9 cellular contexts compared by ENCODE assay signal in genomic region chr7:37987732-37988131, GRCh38.
DNase-seq lines count a peak whose midpoint lies in the region; ATAC-seq and TF ChIP-seq lines count a peak whose summit lies in the region.
"Had no signal": no experiment of that assay in that cellular context is flagged by ENCODE, and none has a peak within 500 bp of the region (broad histone marks: within the 10 kb centered on the region; RNA-seq: fewer than 3 reads in every experiment).

No MANE protein-coding gene starts in this region.

- DNase-seq in SJCRH30 (peak; percentile 22 to 53), fibroblast of the aortic adventitia (ENCODE audit: low read depth) (peak; percentile 38), smooth muscle cell (lab: John Stamatoyannopoulos, UW; ENCODE audit: unreplicated experiment) (no peak), sigmoid colon (no peak), stomach (no peak)
- DNase-seq: DND-41, NCI-H748 treated with DMSO at 0.1 percent for 48 hours had no signal

- no peak overlapping the region for H3K9ac ChIP-seq in smooth muscle cell (ENCODE audit: low read depth)

- H3K4me1 ChIP-seq in SJCRH30 (peaks cover 23% of the 10 kb centered on the region), smooth muscle cell (ENCODE audit: low read depth) (peaks cover 18% of the 10 kb centered on the region), sigmoid colon (no peaks in the 10 kb centered on the region), stomach (no peaks in the 10 kb centered on the region)

- no peaks in the 10 kb centered on the region for H4K20me1 ChIP-seq in smooth muscle cell (ENCODE audit: low read depth)

- TF ChIP-seq CTCF in fibroblast of the aortic adventitia (IDR thresholded peaks at IDR 0.05; ENCODE audit: insufficient read depth, low read length) (no peak), smooth muscle cell (IDR thresholded peaks at IDR 0.05; ENCODE audit: borderline replicate concordance, insufficient read depth, poor library complexity, severe bottlenecking) (no peak), sigmoid colon (IDR thresholded peaks at IDR 0.05) (no peak), stomach (IDR thresholded peaks at IDR 0.05) (no peak)

- peak; percentile 53 for ATAC-seq in HG03175 (IDR thresholded peaks at IDR 0.05; ENCODE audit: unreplicated experiment)
- ATAC-seq in GM18907 (IDR thresholded peaks at IDR 0.05; ENCODE audit: unreplicated experiment) = no peak

- no peak for TF ChIP-seq POLR2A in sigmoid colon (IDR thresholded peaks at IDR 0.05)
- no peak for TF ChIP-seq POLR2A in stomach (IDR thresholded peaks at IDR 0.05)

- no peak overlapping the region for H3K4me2 ChIP-seq in smooth muscle cell

- H2AFZ ChIP-seq in smooth muscle cell (ENCODE audit: low read depth) = no peak overlapping the region

- H3K79me2 ChIP-seq in smooth muscle cell (ENCODE audit: low read depth) = no peaks in the 10 kb centered on the region

- no peak overlapping the region for H3K4me3 ChIP-seq in SJCRH30
- no peak overlapping the region for H3K4me3 ChIP-seq in fibroblast of the aortic adventitia (ENCODE audit: low read depth, low read length)
- no peak overlapping the region for H3K4me3 ChIP-seq in smooth muscle cell
- H3K4me3 ChIP-seq in sigmoid colon = no peak overlapping the region
- H3K4me3 ChIP-seq in stomach = no peak overlapping the region

- H3K27me3 ChIP-seq in SJCRH30 (no peaks in the 10 kb centered on the region), smooth muscle cell (ENCODE audit: low read depth) (peaks cover 13% of the 10 kb centered on the region), sigmoid colon (no peaks in the 10 kb centered on the region), stomach (no peaks in the 10 kb centered on the region)

- H3K27ac ChIP-seq in SJCRH30 (no peak overlapping the region; the same call in 1 of the 2 replicates), smooth muscle cell (ENCODE audit: low read depth) (peak overlapping the region; percentile 1), sigmoid colon (no peak overlapping the region), stomach (peak overlapping the region in 1 of 5 donors; percentile 38)

- H3K36me3 ChIP-seq in SJCRH30 = no peaks in the 10 kb centered on the region
- H3K36me3 ChIP-seq in smooth muscle cell (ENCODE audit: low read depth) = no peaks in the 10 kb centered on the region
- no peaks in the 10 kb centered on the region for H3K36me3 ChIP-seq in sigmoid colon
- no peaks in the 10 kb centered on the region for H3K36me3 ChIP-seq in stomach

- intact Hi-C loops in sigmoid colon (cut with DNase I) (no loop called here), stomach (cut with DNase I; ENCODE audit: low total_unique reads) (no loop called here)

- H3K9me3 ChIP-seq in SJCRH30 (replicated peaks) = no peaks in the 10 kb centered on the region
- H3K9me3 ChIP-seq in smooth muscle cell (replicated peaks; ENCODE audit: low read depth) = no peaks in the 10 kb centered on the region
- H3K9me3 ChIP-seq in sigmoid colon = no peaks in the 10 kb centered on the region
- H3K9me3 ChIP-seq in stomach = peaks cover 0 to 4% (median 0%) of the 10 kb centered on the region in 4 donors

- WGBS in smooth muscle cell (ENCODE audit: low lambda C conversion rate) = 59% methylated on average over 1 of the region's 1 CpG
- WGBS in sigmoid colon, 2 donors = 9 to 33% methylated on average over 1 of the region's 1 CpG
- 16 to 38% (median 24%) methylated on average over 1 of the region's 1 CpG for WGBS in stomach, 5 donors

- H3F3A ChIP-seq in smooth muscle cell (ENCODE audit: low read depth) = no peaks in the 10 kb centered on the region

- TF ChIP-seq EP300 in sigmoid colon (IDR thresholded peaks at IDR 0.05) (no peak), stomach (IDR thresholded peaks at IDR 0.05) (no peak)

Comparison
In these comparisons a context has a peak if more than half of its experiments do, and no peak if none do; other contexts are left out.
1. DNase-seq: peak in SJCRH30 (2 of 2) and fibroblast of the aortic adventitia (single experiment); none in smooth muscle cell (single experiment), sigmoid colon (single experiment) and stomach (single experiment).